1 cellular context compared by ENCODE assay signal in genomic region chr10:73874267-73875138, GRCh38.
TF ChIP-seq lines count a peak whose summit lies in the region.

Gene CAMK2G (minus strand): TSS chr10:73874555. CDS start chr10:73874461, 94 bp downstream.

TF ChIP-seq in K562, 482 proteins besides CTCF, POLR2A, EP300 and RAD21 (continued from another document):
- TF ChIP-seq, protein P1, sequence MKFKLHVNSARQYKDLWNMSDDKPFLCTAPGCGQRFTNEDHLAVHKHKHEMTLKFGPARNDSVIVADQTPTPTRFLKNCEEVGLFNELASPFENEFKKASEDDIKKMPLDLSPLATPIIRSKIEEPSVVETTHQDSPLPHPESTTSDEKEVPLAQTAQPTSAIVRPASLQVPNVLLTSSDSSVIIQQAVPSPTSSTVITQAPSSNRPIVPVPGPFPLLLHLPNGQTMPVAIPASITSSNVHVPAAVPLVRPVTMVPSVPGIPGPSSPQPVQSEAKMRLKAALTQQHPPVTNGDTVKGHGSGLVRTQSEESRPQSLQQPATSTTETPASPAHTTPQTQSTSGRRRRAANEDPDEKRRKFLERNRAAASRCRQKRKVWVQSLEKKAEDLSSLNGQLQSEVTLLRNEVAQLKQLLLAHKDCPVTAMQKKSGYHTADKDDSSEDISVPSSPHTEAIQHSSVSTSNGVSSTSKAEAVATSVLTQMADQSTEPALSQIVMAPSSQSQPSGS (CRISPR knock-in tag; IDR thresholded peaks at IDR 0.05): no peak
- TF ChIP-seq NR1H2 (CRISPR knock-in tag; IDR thresholded peaks at IDR 0.05): no peak
- no peak for TF ChIP-seq PTRF (tag; IDR thresholded peaks at IDR 0.05)
- TF ChIP-seq PCBP1 (IDR thresholded peaks at IDR 0.05; ENCODE audit: low read depth, low read length, poor library complexity, severe bottlenecking): peak; percentile 95
- peak; percentile 37 for TF ChIP-seq MXD1 (CRISPR knock-in tag; IDR thresholded peaks at IDR 0.05; ENCODE audit: borderline replicate concordance, poor library complexity, severe bottlenecking)
- TF ChIP-seq ZNF696 (CRISPR knock-in tag; conservative IDR thresholded peaks at IDR 0.05): no peak
- TF ChIP-seq SAP30 (IDR thresholded peaks at IDR 0.05; ENCODE audit: borderline replicate concordance, insufficient read depth, low read depth, low read length, poor library complexity, severe bottlenecking): peak; percentile 46
- TF ChIP-seq ZNF431 (CRISPR knock-in tag; IDR thresholded peaks at IDR 0.05): no peak
- peak; percentile 69 for TF ChIP-seq SP1 (CRISPR knock-in tag; IDR thresholded peaks at IDR 0.05)
- peak; percentile 77 to 88; a peak in 2 of 4 replicates for TF ChIP-seq SIN3A (IDR thresholded peaks at IDR 0.05; ENCODE audit: borderline replicate concordance in 2 of 2, control insufficient read depth in 1 of 2, low read depth in 2 of 2, low read length in 2 of 2)
- TF ChIP-seq ZNF695 (CRISPR knock-in tag; IDR thresholded peaks at IDR 0.05): no peak
- TF ChIP-seq THRA (IDR thresholded peaks at IDR 0.05): no peak
- no peak for TF ChIP-seq ZC3H4 (CRISPR knock-in tag; IDR thresholded peaks at IDR 0.05; ENCODE audit: borderline replicate concordance)
- peak; percentile 60 for TF ChIP-seq ESRRA (IDR thresholded peaks at IDR 0.05; ENCODE audit: borderline replicate concordance, low read depth)
- TF ChIP-seq CEBPG (CRISPR knock-in tag; IDR thresholded peaks at IDR 0.05): peak; percentile 95
- TF ChIP-seq CEBPG (tag; conservative IDR thresholded peaks at IDR 0.05 in 1 of 2, IDR thresholded peaks at IDR 0.05 in 1 of 2): peak; percentile 88 to 98
- TF ChIP-seq RBM34 (IDR thresholded peaks at IDR 0.05; ENCODE audit: borderline replicate concordance, insufficient read depth, low read length): 0 out of 2 replicates have a peak, but pooled peaks have one; percentile 56
- no peak for TF ChIP-seq SNIP1 (IDR thresholded peaks at IDR 0.05; ENCODE audit: low read depth)
- peak; percentile 77 for TF ChIP-seq RB1 (IDR thresholded peaks at IDR 0.05; ENCODE audit: low read depth)
- no peak for TF ChIP-seq HSF4 (CRISPR knock-in tag; IDR thresholded peaks at IDR 0.05; ENCODE audit: borderline replicate concordance)
- TF ChIP-seq, protein P2, sequence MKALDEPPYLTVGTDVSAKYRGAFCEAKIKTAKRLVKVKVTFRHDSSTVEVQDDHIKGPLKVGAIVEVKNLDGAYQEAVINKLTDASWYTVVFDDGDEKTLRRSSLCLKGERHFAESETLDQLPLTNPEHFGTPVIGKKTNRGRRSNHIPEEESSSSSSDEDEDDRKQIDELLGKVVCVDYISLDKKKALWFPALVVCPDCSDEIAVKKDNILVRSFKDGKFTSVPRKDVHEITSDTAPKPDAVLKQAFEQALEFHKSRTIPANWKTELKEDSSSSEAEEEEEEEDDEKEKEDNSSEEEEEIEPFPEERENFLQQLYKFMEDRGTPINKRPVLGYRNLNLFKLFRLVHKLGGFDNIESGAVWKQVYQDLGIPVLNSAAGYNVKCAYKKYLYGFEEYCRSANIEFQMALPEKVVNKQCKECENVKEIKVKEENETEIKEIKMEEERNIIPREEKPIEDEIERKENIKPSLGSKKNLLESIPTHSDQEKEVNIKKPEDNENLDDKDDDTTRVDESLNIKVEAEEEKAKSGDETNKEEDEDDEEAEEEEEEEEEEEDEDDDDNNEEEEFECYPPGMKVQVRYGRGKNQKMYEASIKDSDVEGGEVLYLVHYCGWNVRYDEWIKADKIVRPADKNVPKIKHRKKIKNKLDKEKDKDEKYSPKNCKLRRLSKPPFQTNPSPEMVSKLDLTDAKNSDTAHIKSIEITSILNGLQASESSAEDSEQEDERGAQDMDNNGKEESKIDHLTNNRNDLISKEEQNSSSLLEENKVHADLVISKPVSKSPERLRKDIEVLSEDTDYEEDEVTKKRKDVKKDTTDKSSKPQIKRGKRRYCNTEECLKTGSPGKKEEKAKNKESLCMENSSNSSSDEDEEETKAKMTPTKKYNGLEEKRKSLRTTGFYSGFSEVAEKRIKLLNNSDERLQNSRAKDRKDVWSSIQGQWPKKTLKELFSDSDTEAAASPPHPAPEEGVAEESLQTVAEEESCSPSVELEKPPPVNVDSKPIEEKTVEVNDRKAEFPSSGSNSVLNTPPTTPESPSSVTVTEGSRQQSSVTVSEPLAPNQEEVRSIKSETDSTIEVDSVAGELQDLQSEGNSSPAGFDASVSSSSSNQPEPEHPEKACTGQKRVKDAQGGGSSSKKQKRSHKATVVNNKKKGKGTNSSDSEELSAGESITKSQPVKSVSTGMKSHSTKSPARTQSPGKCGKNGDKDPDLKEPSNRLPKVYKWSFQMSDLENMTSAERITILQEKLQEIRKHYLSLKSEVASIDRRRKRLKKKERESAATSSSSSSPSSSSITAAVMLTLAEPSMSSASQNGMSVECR (CRISPR knock-in tag; IDR thresholded peaks at IDR 0.05): peak; percentile 77
- TF ChIP-seq, protein P3, sequence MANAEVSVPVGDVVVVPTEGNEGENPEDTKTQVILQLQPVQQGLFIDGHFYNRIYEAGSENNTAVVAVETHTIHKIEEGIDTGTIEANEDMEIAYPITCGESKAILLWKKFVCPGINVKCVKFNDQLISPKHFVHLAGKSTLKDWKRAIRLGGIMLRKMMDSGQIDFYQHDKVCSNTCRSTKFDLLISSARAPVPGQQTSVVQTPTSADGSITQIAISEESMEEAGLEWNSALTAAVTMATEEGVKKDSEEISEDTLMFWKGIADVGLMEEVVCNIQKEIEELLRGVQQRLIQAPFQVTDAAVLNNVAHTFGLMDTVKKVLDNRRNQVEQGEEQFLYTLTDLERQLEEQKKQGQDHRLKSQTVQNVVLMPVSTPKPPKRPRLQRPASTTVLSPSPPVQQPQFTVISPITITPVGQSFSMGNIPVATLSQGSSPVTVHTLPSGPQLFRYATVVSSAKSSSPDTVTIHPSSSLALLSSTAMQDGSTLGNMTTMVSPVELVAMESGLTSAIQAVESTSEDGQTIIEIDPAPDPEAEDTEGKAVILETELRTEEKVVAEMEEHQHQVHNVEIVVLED (CRISPR knock-in tag; IDR thresholded peaks at IDR 0.05): peak; percentile 61; the same call in 1 of the 2 replicates
- 0 out of 2 replicates have a peak, but pooled peaks have one; percentile 23 for TF ChIP-seq DMBX1 (CRISPR knock-in tag; IDR thresholded peaks at IDR 0.05; ENCODE audit: borderline replicate concordance)
- TF ChIP-seq ZBTB33 (CRISPR knock-in tag; IDR thresholded peaks at IDR 0.05): peak; percentile 61; the same call in 1 of the 2 replicates
- TF ChIP-seq PRPF4 (IDR thresholded peaks at IDR 0.05; ENCODE audit: insufficient read depth, low read depth, low read length, poor library complexity, severe bottlenecking): no peak
- TF ChIP-seq LARP7 (IDR thresholded peaks at IDR 0.05): no peak
- TF ChIP-seq, protein P4, sequence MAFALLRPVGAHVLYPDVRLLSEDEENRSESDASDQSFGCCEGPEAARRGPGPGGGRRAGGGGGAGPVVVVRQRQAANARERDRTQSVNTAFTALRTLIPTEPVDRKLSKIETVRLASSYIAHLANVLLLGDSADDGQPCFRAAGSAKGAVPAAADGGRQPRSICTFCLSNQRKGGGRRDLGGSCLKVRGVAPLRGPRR (CRISPR knock-in tag; IDR thresholded peaks at IDR 0.05): no peak
- TF ChIP-seq POLR3A (IDR thresholded peaks at IDR 0.05; ENCODE audit: borderline replicate concordance, extremely low read depth, insufficient read depth, insufficient read length): no peak
- TF ChIP-seq ZNF316 (IDR thresholded peaks at IDR 0.05): peak; percentile 92
- 0 out of 2 replicates have a peak, but pooled peaks have one; percentile 22 for TF ChIP-seq NR2C2 (CRISPR knock-in tag; IDR thresholded peaks at IDR 0.05)
- no peak for TF ChIP-seq NR2C2 (tag; IDR thresholded peaks at IDR 0.05)
- TF ChIP-seq ZFP30 (CRISPR knock-in tag; IDR thresholded peaks at IDR 0.05; ENCODE audit: borderline replicate concordance): no peak
- no peak for TF ChIP-seq NCOA1 (IDR thresholded peaks at IDR 0.05; ENCODE audit: low read depth)
- 0 out of 4 replicates have a peak, but pooled peaks of 1 of the 2 experiments have one; percentile 44 for TF ChIP-seq TEAD1 (CRISPR knock-in tag; IDR thresholded peaks at IDR 0.05)
- no peak for TF ChIP-seq TOE1 (IDR thresholded peaks at IDR 0.05; ENCODE audit: borderline replicate concordance)
- no peak for TF ChIP-seq TOE1 (CRISPR knock-in tag; IDR thresholded peaks at IDR 0.05; ENCODE audit: borderline replicate concordance, low read depth)
- no peak for TF ChIP-seq GABPB2 (CRISPR knock-in tag; conservative IDR thresholded peaks at IDR 0.05)
- no peak for TF ChIP-seq NR2C1 (IDR thresholded peaks at IDR 0.05)
- no peak for TF ChIP-seq NR2C1 (tag; IDR thresholded peaks at IDR 0.05)
- no peak for TF ChIP-seq SMAD1 (IDR thresholded peaks at IDR 0.05; ENCODE audit: low read depth, low read length, partially characterized antibody)
